16 cellular contexts compared by ENCODE assay signal in the genomic region with DNA sequence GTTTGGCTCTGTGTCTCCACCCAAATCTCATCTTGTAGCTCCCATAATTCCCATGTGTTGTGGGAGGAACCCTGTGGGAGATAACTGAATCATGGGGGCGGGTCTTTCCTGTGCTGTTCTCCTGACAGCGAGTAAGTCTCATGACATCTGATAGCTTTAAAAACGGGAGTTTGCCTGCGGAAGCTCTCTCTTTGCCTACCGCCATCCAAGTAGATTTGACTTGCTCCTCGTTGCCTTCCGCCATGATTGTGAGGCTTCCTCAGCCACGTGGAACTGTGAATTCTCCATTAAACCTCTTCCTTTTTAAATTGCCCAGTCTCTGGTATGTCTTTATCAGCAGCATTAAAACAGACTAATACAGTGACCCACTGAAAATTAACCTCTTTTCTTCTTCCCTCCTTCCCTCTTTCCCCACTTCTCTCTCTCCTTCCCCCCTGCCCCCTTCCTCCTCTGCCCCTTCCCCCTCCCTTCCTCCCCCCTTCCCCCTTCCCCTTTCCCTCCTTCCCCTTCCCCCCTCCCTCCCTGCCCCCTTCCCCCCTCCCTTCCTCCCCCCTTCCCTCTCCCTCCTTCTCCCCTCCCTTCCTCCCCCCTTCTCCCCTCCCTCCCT.
DNase-seq lines count a peak whose midpoint lies in the region; ATAC-seq and TF ChIP-seq lines count a peak whose summit lies in the region.
"Had no signal": no experiment of that assay in that cellular context is flagged by ENCODE, and none has a peak within 500 bp of the region (broad histone marks: within the 10 kb centered on the region; RNA-seq: fewer than 3 reads in every experiment).

No MANE protein-coding gene starts in this region.

- no peak overlapping the region for H3K23ac ChIP-seq in mesendoderm (ENCODE audit: low read length)

- H4K8ac ChIP-seq in mesendoderm (ENCODE audit: low read depth, low read length) = peak overlapping the region; percentile 82

- ATAC-seq in GM21825 (IDR thresholded peaks at IDR 0.05; ENCODE audit: unreplicated experiment) = no peak
- ATAC-seq in aorta (ENCODE audit: low FRiP score) = no peak
- ATAC-seq: GM12878 had no signal

- in situ Hi-C loops in GM23248 (cut with MboI) (no loop called here), SK-MEL-5 (cut with HindIII; ENCODE audit: low pct_unique_long_range_greater_than_20kb, low sequenced_read_pairs) (no loop called here)

- no peak for TF ChIP-seq POLR2A in esophagus squamous epithelium (IDR thresholded peaks at IDR 0.05)

- H3K27ac ChIP-seq in GM23248 (no peak overlapping the region), mesendoderm (ENCODE audit: low read depth, low read length) (no peak overlapping the region), esophagus squamous epithelium (no peak overlapping the region), aorta (ENCODE audit: low read depth in 1 of 2, low read length in 2 of 2) (no peak overlapping the region)
- H3K27ac ChIP-seq: C4-2B had no signal

- no peak overlapping the region for H3K56ac ChIP-seq in mesendoderm (ENCODE audit: low read length)

- H3K4ac ChIP-seq in mesendoderm (ENCODE audit: low read depth, low read length) = no peak overlapping the region

- H3K36me3 ChIP-seq in GM23248 (ENCODE audit: low read depth) = no peaks in the 10 kb centered on the region
- no peaks in the 10 kb centered on the region for H3K36me3 ChIP-seq in mesendoderm (ENCODE audit: control insufficient read depth, insufficient read depth, low read length)
- no peaks in the 10 kb centered on the region for H3K36me3 ChIP-seq in esophagus squamous epithelium
- no peaks in the 10 kb centered on the region for H3K36me3 ChIP-seq in aorta (ENCODE audit: control insufficient read depth in 1 of 2, insufficient read depth in 2 of 2, low read length in 1 of 2)

- no peak overlapping the region for H3K18ac ChIP-seq in mesendoderm (ENCODE audit: low read length)

- H3K79me1 ChIP-seq in mesendoderm (ENCODE audit: low read length) = no peaks in the 10 kb centered on the region

- H3K4me3 ChIP-seq in GM23248 = no peak overlapping the region
- H3K4me3 ChIP-seq in mesendoderm (ENCODE audit: low read length) = no peak overlapping the region
- H3K4me3 ChIP-seq in esophagus squamous epithelium = no peak overlapping the region
- H3K4me3 ChIP-seq in aorta (ENCODE audit: low read length in 2 of 2) = no peak overlapping the region
- H3K4me3 ChIP-seq: GM12878 had no signal

- H2AFZ ChIP-seq in GM23248 = 0 out of 2 replicates have a peak overlapping the region, but pooled peaks have one; percentile 12

- H3K79me2 ChIP-seq in GM23248 (ENCODE audit: insufficient read depth) (no peaks in the 10 kb centered on the region), mesendoderm (ENCODE audit: control insufficient read depth, insufficient read depth, low read length) (no peaks in the 10 kb centered on the region)

- H2BK5ac ChIP-seq in mesendoderm (ENCODE audit: low read length) = no peak overlapping the region

- DNase-seq in A172 (ENCODE audit: low spot score) (peak; percentile 13), GM23248 (no peak), SK-MEL-5 (ENCODE audit: low read depth, low spot score) (peak; percentile 16), mesendoderm (peak; percentile 10), NCI-H1930 (lab: John Stamatoyannopoulos, UW) (no peak), esophagus squamous epithelium (lab: John Stamatoyannopoulos, UW) (no peak), aorta (no peak)
- DNase-seq: CD4-positive, alpha-beta memory T cell; DMS153; DND-41; GOT3; H9; KG1 had no signal

- H2BK15ac ChIP-seq in mesendoderm (replicated peaks; ENCODE audit: low read depth) = no peak overlapping the region

- H3K9ac ChIP-seq in GM23248 = no peak overlapping the region
- H3K9ac ChIP-seq in mesendoderm (ENCODE audit: low read length) = no peak overlapping the region

- H3K4me1 ChIP-seq in GM23248 (ENCODE audit: insufficient read depth) (peaks cover 13% of the 10 kb centered on the region), mesendoderm (ENCODE audit: control insufficient read depth, low read depth, low read length) (no peaks in the 10 kb centered on the region), esophagus squamous epithelium (no peaks in the 10 kb centered on the region), aorta (ENCODE audit: control insufficient read depth in 1 of 2, insufficient read depth in 2 of 2, low read length in 2 of 2) (peaks cover 0 to 2% of the 10 kb centered on the region in 2 donors)

- intact Hi-C loops in esophagus squamous epithelium (cut with DNase I) = no loop called here
- intact Hi-C loops in aorta (cut with DNase I) = no loop called here

- H3K9me2 ChIP-seq in GM23248 (ENCODE audit: insufficient read depth) = no peaks in the 10 kb centered on the region

- WGBS in GM23248 (ENCODE audit: low coverage in 1 of 2, low lambda C conversion rate in 2 of 2, missing lambda C conversion rate in 2 of 2), 2 experiments = 79% methylated on average over 8 of the region's 8 CpGs
- WGBS in mesendoderm (ENCODE audit: extremely low coverage, insufficient coverage, low lambda C conversion rate) = no CpG with 5 or more reads among the region's 8 CpGs
- WGBS in esophagus squamous epithelium, 2 donors = 83% methylated on average over 8 of the region's 8 CpGs
- 86 to 88% methylated on average over 8 of the region's 8 CpGs for WGBS in aorta, 2 donors

- no peak overlapping the region for H2AK5ac ChIP-seq in mesendoderm (ENCODE audit: low read length)

- H3K9me3 ChIP-seq in GM23248 (ENCODE audit: low read depth) (no peaks in the 10 kb centered on the region), esophagus squamous epithelium (no peaks in the 10 kb centered on the region), aorta (ENCODE audit: control insufficient read depth, low read length) (no peaks in the 10 kb centered on the region)

- no peak overlapping the region for H4K5ac ChIP-seq in mesendoderm (ENCODE audit: low read length)

- no peaks in the 10 kb centered on the region for H4K20me1 ChIP-seq in GM23248 (ENCODE audit: insufficient read depth)

- H2BK120ac ChIP-seq in mesendoderm (ENCODE audit: low read depth, low read length) = no peak overlapping the region

- no peak for TF ChIP-seq CTCF in esophagus squamous epithelium (IDR thresholded peaks at IDR 0.05)

- H3F3A ChIP-seq in GM23248 (ENCODE audit: insufficient read depth) = peaks cover 9% of the 10 kb centered on the region; the same call in 1 of the 2 replicates

- H3K4me2 ChIP-seq in GM23248 (ENCODE audit: unreplicated experiment) (no peak overlapping the region), mesendoderm (ENCODE audit: low read length) (no peak overlapping the region)

- H3K27me3 ChIP-seq in GM23248 (replicated peaks; ENCODE audit: insufficient read depth) = no peaks in the 10 kb centered on the region
- H3K27me3 ChIP-seq in mesendoderm (ENCODE audit: insufficient read depth, low read length, poor library complexity) = no peaks in the 10 kb centered on the region
- no peaks in the 10 kb centered on the region for H3K27me3 ChIP-seq in esophagus squamous epithelium
- peaks cover 0 to 2% of the 10 kb centered on the region in 2 donors for H3K27me3 ChIP-seq in aorta (ENCODE audit: control insufficient read depth in 1 of 2, insufficient read depth in 2 of 2, low read length in 1 of 2)

Comparison
In these comparisons a context has a peak if more than half of its experiments do, and no peak if none do; other contexts are left out.
1. DNase-seq: peak in A172 (single experiment), SK-MEL-5 (single experiment) and mesendoderm (single experiment); none in GM23248 (single experiment), NCI-H1930 (0 of 2), esophagus squamous epithelium (single experiment) and aorta (0 of 2).